ENCODE assay signal across 18 cellular contexts in the genomic region with DNA sequence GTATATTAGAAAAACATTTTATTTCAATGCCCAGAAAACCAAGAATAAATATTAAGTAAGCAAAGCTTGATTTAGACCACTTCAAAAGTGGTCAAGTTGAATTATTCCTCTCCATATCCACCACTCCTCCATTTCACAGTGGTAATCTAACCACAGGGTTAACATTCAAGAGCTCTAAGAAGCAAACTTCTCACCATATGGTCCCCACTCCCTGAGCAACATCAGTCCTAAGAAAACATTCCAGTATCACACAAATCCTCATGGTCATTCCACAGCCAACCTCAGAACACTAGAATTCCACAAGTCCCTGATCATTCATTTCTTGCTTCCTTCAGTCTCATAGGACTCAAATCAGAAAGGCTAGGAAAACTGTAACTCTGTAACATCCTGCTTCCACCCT.
DNase-seq lines count a peak whose midpoint lies in the region; ATAC-seq and TF ChIP-seq lines count a peak whose summit lies in the region.
"Had no signal": no experiment of that assay in that cellular context is flagged by ENCODE, and none has a peak within 500 bp of the region (broad histone marks: within the 10 kb centered on the region; RNA-seq: fewer than 3 reads in every experiment).

No MANE protein-coding gene starts in this region.

- H3K9me3 Mint-ChIP-seq in stimulated activated naive CD8-positive, alpha-beta T cell treated with anti-CD3 and anti-CD28 coated beads, Interleukin-15, Interleukin-2, amounts not matched to agents 100 ng/mL and 50 ng/mL, for 24 hours, result no peaks in the 10 kb centered on the region
- H3K9me3 Mint-ChIP-seq: activated T-helper 1 cell treated with anti-CD3 and anti-CD28 coated beads, Interleukin-12 subunit alpha, Interleukin-12 subunit beta, Interleukin-2, Interleukin-4 antibody, amounts not matched to agents 30 ng/mL and 10 ng/mL and 1 ng/mL, durations not matched to agents 14 hours and 24 hours and 36 hours had no signal

- DNase-seq in stimulated activated naive CD8-positive, alpha-beta T cell treated with anti-CD3 and anti-CD28 coated beads, Interleukin-15, Interleukin-2, amounts not matched to agents 100 U/mL and 50 U/mL, for 24 hours, result no peak
- peak; percentile 99 for DNase-seq in astrocyte of the cerebellum (ENCODE audit: low read depth)
- peak; percentile 87 for DNase-seq in iris pigment epithelial cell (ENCODE audit: low read depth)
- DNase-seq in KBM-7, result no peak
- no peak for DNase-seq in NCI-H128 (lab: John Stamatoyannopoulos, UW; ENCODE audit: unreplicated experiment)
- DNase-seq: DMS153, NCI-H187, NCI-H526, Peyer's patch, T-helper 1 cell, tibial artery had no signal

- TF ChIP-seq CTCF in astrocyte of the cerebellum (IDR thresholded peaks at IDR 0.05; ENCODE audit: low read depth, low read length, missing control alignments), result no peak

- H3K27me3 Mint-ChIP-seq in stimulated activated naive CD8-positive, alpha-beta T cell treated with anti-CD3 and anti-CD28 coated beads, Interleukin-15, Interleukin-2, amounts not matched to agents 100 ng/mL and 50 ng/mL, for 24 hours, result peaks cover 8% of the 10 kb centered on the region

- no peak for ATAC-seq in stimulated activated naive CD8-positive, alpha-beta T cell treated with anti-CD3 and anti-CD28 coated beads, Interleukin-15, Interleukin-2, amounts not matched to agents 100 U/mL and 50 U/mL, for 24 hours
- ATAC-seq in HG02763 (IDR thresholded peaks at IDR 0.05; ENCODE audit: unreplicated experiment), result no peak
- no peak for ATAC-seq in HG02588 (IDR thresholded peaks at IDR 0.05; ENCODE audit: unreplicated experiment)
- ATAC-seq: GM12878, K562 had no signal

- in situ Hi-C loops in astrocyte of the cerebellum (cut with HindIII; ENCODE audit: low sequenced_read_pairs), result loop anchor here (5.0 to 10.0 kb wide), 2 partner anchors 51 to 72 kb away; no protein-coding TSS in a partner anchor
- in situ Hi-C loops in KBM-7 (cut with MboI; ENCODE audit: low pct_unique_long_range_greater_than_20kb, low sequenced_read_pairs), result no loop called here

- H3K4me3 Mint-ChIP-seq in stimulated activated naive CD8-positive, alpha-beta T cell treated with anti-CD3 and anti-CD28 coated beads, Interleukin-15, Interleukin-2, amounts not matched to agents 100 ng/mL and 50 ng/mL, for 24 hours, result no peak overlapping the region
- H3K4me3 Mint-ChIP-seq: activated T-helper 1 cell treated with anti-CD3 and anti-CD28 coated beads, Interleukin-12 subunit alpha, Interleukin-12 subunit beta, Interleukin-2, Interleukin-4 antibody, amounts not matched to agents 30 ng/mL and 10 ng/mL and 1 ng/mL, durations not matched to agents 14 hours and 24 hours and 36 hours had no signal

- peak overlapping the region; percentile 42 for H3K27ac Mint-ChIP-seq in stimulated activated naive CD8-positive, alpha-beta T cell treated with anti-CD3 and anti-CD28 coated beads, Interleukin-15, Interleukin-2, amounts not matched to agents 100 ng/mL and 50 ng/mL, for 24 hours
- H3K27ac Mint-ChIP-seq: activated T-helper 1 cell treated with anti-CD3 and anti-CD28 coated beads, Interleukin-12 subunit alpha, Interleukin-12 subunit beta, Interleukin-2, Interleukin-4 antibody, amounts not matched to agents 30 ng/mL and 10 ng/mL and 1 ng/mL, durations not matched to agents 14 hours and 24 hours and 36 hours had no signal

- H3K4me1 Mint-ChIP-seq in stimulated activated naive CD8-positive, alpha-beta T cell treated with anti-CD3 and anti-CD28 coated beads, Interleukin-15, Interleukin-2, amounts not matched to agents 100 ng/mL and 50 ng/mL, for 24 hours (ENCODE audit: low read depth), result peaks cover 14% of the 10 kb centered on the region

- no peaks in the 10 kb centered on the region for H3K36me3 Mint-ChIP-seq in stimulated activated naive CD8-positive, alpha-beta T cell treated with anti-CD3 and anti-CD28 coated beads, Interleukin-15, Interleukin-2, amounts not matched to agents 100 ng/mL and 50 ng/mL, for 24 hours (ENCODE audit: low read depth)

- H3K4me3 ChIP-seq in astrocyte of the cerebellum (ENCODE audit: low read depth, low read length), result no peak overlapping the region
- H3K4me3 ChIP-seq: breast epithelium, GM12878, K562, Peyer's patch, tibial artery had no signal

Comparison
In these comparisons a context has a peak if more than half of its experiments do, and no peak if none do; other contexts are left out.
1. DNase-seq: peak in astrocyte of the cerebellum (single experiment) and iris pigment epithelial cell (single experiment); none in stimulated activated naive CD8-positive, alpha-beta T cell treated with anti-CD3 and anti-CD28 coated beads, Interleukin-15, Interleukin-2, amounts not matched to agents 100 U/mL and 50 U/mL, for 24 hours (single experiment), KBM-7 (single experiment) and NCI-H128 (single experiment).